Comparison of ENCODE assay signal across 19 cellular contexts in genomic region chr21:37538971-37539590, GRCh38.
DNase-seq lines count a peak whose midpoint lies in the region; ATAC-seq, FAIRE-seq and TF ChIP-seq lines count a peak whose summit lies in the region.
"Had no signal": no experiment of that assay in that cellular context is flagged by ENCODE, and none has a peak within 500 bp of the region (broad histone marks: within the 10 kb centered on the region; RNA-seq: fewer than 3 reads in every experiment).

No MANE protein-coding gene starts in this region.

- intact Hi-C loops in HepG2 (cut with micrococcal nuclease; ENCODE audit: unreplicated experiment) (no loop called here), right lobe of liver (cut with DNase I) (no loop called here), K562 (cut with micrococcal nuclease) (no loop called here)

- 26% methylated on average over 5 of the region's 5 CpGs for WGBS in HepG2 (ENCODE audit: low lambda C conversion rate)
- WGBS in right lobe of liver (ENCODE audit: insufficient coverage, low coverage, low lambda C conversion rate, missing lambda C conversion rate): 66% methylated on average over 5 of the region's 5 CpGs
- 47% methylated on average over 5 of the region's 5 CpGs for WGBS in K562 (ENCODE audit: insufficient coverage, low coverage, missing lambda C conversion rate)
- 71 to 74% methylated on average over 5 of the region's 5 CpGs for WGBS in tibial nerve, 2 donors

- no peaks in the 10 kb centered on the region for H3K9me3 ChIP-seq in HepG2 (ENCODE audit: low read length)
- no peaks in the 10 kb centered on the region for H3K9me3 ChIP-seq in right lobe of liver
- H3K9me3 ChIP-seq in K562 (replicated peaks; ENCODE audit: control insufficient read depth, insufficient read depth, low read depth, low read length): peaks cover 10% of the 10 kb centered on the region
- peaks cover 0 to 44% (median 0%) of the 10 kb centered on the region in 4 donors for H3K9me3 ChIP-seq in tibial nerve

- no peak overlapping the region for H2AFZ ChIP-seq in HepG2 (ENCODE audit: low read length)
- no peak overlapping the region; the same call in 1 of the 2 replicates for H2AFZ ChIP-seq in K562 (ENCODE audit: low read depth, low read length)
- H2AFZ ChIP-seq: GM23338 had no signal

- H3K4me1 ChIP-seq in HepG2 (ENCODE audit: insufficient read depth, low read length) (peaks cover 16% of the 10 kb centered on the region), right lobe of liver (no peaks in the 10 kb centered on the region), K562 (replicated peaks in 1 of 2; ENCODE audit: control insufficient read depth in 2 of 2, insufficient read depth in 2 of 2, low read length in 2 of 2) (peaks cover 5 to 7% of the 10 kb centered on the region in 2 experiments), tibial nerve (no peaks in the 10 kb centered on the region)

- H3K4me2 ChIP-seq in HepG2 (ENCODE audit: low read depth, low read length) (no peak overlapping the region), K562 (ENCODE audit: insufficient read depth, low read length) (no peak overlapping the region)
- H3K4me2 ChIP-seq: BLaER1 treated with 17β-estradiol and CSF1 and Interleukin-3, amounts not matched to agents 10 nM and 100 nM; GM23338 had no signal

- TF ChIP-seq POLR2A in HepG2 (IDR thresholded peaks at IDR 0.05; ENCODE audit: insufficient read depth in 1 of 2, low read depth in 2 of 2, low read length in 2 of 2): no peak
- no peak for TF ChIP-seq POLR2A in right lobe of liver (IDR thresholded peaks at IDR 0.05)
- no peak for TF ChIP-seq POLR2A in K562 (conservative IDR thresholded peaks at IDR 0.05)
- no peak for TF ChIP-seq POLR2A in tibial nerve (IDR thresholded peaks at IDR 0.05)

- BruUV-seq in HepG2 (replicated peaks; lab: Mats Ljungman, UMichigan) (no TSS peak), K562 (replicated peaks; lab: Mats Ljungman, UMichigan) (no TSS peak)

- H3K27me3 ChIP-seq in HepG2 (ENCODE audit: control insufficient read depth in 1 of 2, insufficient read depth in 2 of 2, low read length in 2 of 2) (no peaks in the 10 kb centered on the region; a peak in 2 of 5 replicates), right lobe of liver (no peaks in the 10 kb centered on the region), K562 (ENCODE audit: control insufficient read depth in 2 of 2, insufficient read depth in 2 of 2, low read length in 2 of 2) (no peaks in the 10 kb centered on the region), tibial nerve (peaks cover 0 to 6% of the 10 kb centered on the region in 2 donors)
- H3K27me3 ChIP-seq: BLaER1 treated with 17β-estradiol and CSF1 and Interleukin-3, amounts not matched to agents 10 nM and 100 nM had no signal

- H3K9me1 ChIP-seq in K562 (ENCODE audit: control insufficient read depth, insufficient read depth, low read length): no peaks in the 10 kb centered on the region

- H3K36me3 ChIP-seq in HepG2 (replicated peaks in 1 of 2; ENCODE audit: control insufficient read depth in 1 of 2, insufficient read depth in 2 of 2, low read length in 2 of 2): no peaks in the 10 kb centered on the region
- no peaks in the 10 kb centered on the region for H3K36me3 ChIP-seq in right lobe of liver
- H3K36me3 ChIP-seq in K562 (ENCODE audit: control insufficient read depth, insufficient read depth, low read length): no peaks in the 10 kb centered on the region
- no peaks in the 10 kb centered on the region for H3K36me3 ChIP-seq in tibial nerve
- H3K36me3 ChIP-seq: BLaER1 treated with 17β-estradiol and CSF1 and Interleukin-3, amounts not matched to agents 10 nM and 100 nM had no signal

- no peak overlapping the region for H3K27ac ChIP-seq in HepG2 (ENCODE audit: extremely low read length, insufficient read depth, low read length)
- H3K27ac ChIP-seq in right lobe of liver: no peak overlapping the region
- H3K27ac ChIP-seq in K562 (ENCODE audit: extremely low read depth, low read depth, low read length): no peak overlapping the region
- no peak overlapping the region for H3K27ac ChIP-seq in tibial nerve
- H3K27ac ChIP-seq: BLaER1 treated with 17β-estradiol and CSF1 and Interleukin-3, amounts not matched to agents 10 nM and 100 nM had no signal

- POLR2A ChIA-PET in HepG2 (lab: Yijun Ruan, JAX): no interaction called here
- POLR2A ChIA-PET in K562 (lab: Yijun Ruan, JAX): interaction anchor here (0.7 to 1.2 kb wide), 2 partner anchors 8 to 16 kb away, joined by 3 read pairs; no protein-coding TSS in a partner anchor

- FAIRE-seq in HepG2 (lab: Jason Lieb, UNC) (no peak), K562 (lab: Jason Lieb, UNC) (no peak)
- FAIRE-seq: GM12892, GM18507, H54, HTR-8/SVneo had no signal

- in situ Hi-C loops in HepG2 (cut with HindIII; ENCODE audit: extremely low pct_ligation_motif_present, low pct_unique_long_range_greater_than_20kb): no loop called here
- in situ Hi-C loops in K562 (cut with MboI): no loop called here

- no peak overlapping the region for H3K4me3 ChIP-seq in HepG2 (replicated peaks in 1 of 3; ENCODE audit: insufficient read depth in 1 of 3, low read depth in 2 of 3, low read length in 3 of 3)
- no peak overlapping the region for H3K4me3 ChIP-seq in right lobe of liver
- no peak overlapping the region for H3K4me3 ChIP-seq in K562
- H3K4me3 ChIP-seq in tibial nerve: no peak overlapping the region
- H3K4me3 ChIP-seq: BLaER1 treated with 17β-estradiol and CSF1 and Interleukin-3, amounts not matched to agents 10 nM and 100 nM; GM23338 had no signal

- DNase-seq in HepG2 (ENCODE audit: low spot score): peak; percentile 46
- no peak for DNase-seq in right lobe of liver
- DNase-seq in LHCN-M2 (ENCODE audit: low read depth): peak; percentile 6
- DNase-seq in K562 (ENCODE audit: extremely low read depth in 1 of 4, low spot score in 3 of 4): no peak
- no peak for DNase-seq in tibial nerve (ENCODE audit: low spot score in 2 of 2)
- no peak for DNase-seq in NCI-H524 treated with DMSO at 0.1 percent for 48 hours (lab: John Stamatoyannopoulos, UW)
- DNase-seq in cerebellum (ENCODE audit: low spot score): no peak
- DNase-seq: 8988T; Calu3; CD8-positive, alpha-beta T cell; DMS79 treated with DMSO at 0.1 percent for 48 hours; GDM1 had no signal

- ATAC-seq in HepG2 (no peak), right lobe of liver (no peak), K562 (no peak)
- ATAC-seq: CD8-positive, alpha-beta T cell; GM23338; HCT116 had no signal

- no peak for TF ChIP-seq CTCF in HepG2 (CRISPR knock-in tag; IDR thresholded peaks at IDR 0.05)
- no peak for TF ChIP-seq CTCF in right lobe of liver (IDR thresholded peaks at IDR 0.05)
- no peak for TF ChIP-seq CTCF in K562 (IDR thresholded peaks at IDR 0.05 in 2 of 3, conservative IDR thresholded peaks at IDR 0.05 in 1 of 3; ENCODE audit: insufficient read depth in 2 of 3, low read depth in 1 of 3, low read length in 3 of 3)
- no peak for TF ChIP-seq CTCF in tibial nerve (IDR thresholded peaks at IDR 0.05)

- H3K9ac ChIP-seq in HepG2 (ENCODE audit: insufficient read depth, low read depth, low read length) (no peak overlapping the region), K562 (ENCODE audit: insufficient read depth in 1 of 2, low read depth in 2 of 2, low read length in 2 of 2) (no peak overlapping the region)
- H3K9ac ChIP-seq: BLaER1 treated with 17β-estradiol and CSF1 and Interleukin-3, amounts not matched to agents 10 nM and 100 nM had no signal

- TF ChIP-seq EP300 in HepG2 (IDR thresholded peaks at IDR 0.05; ENCODE audit: low read depth in 2 of 2, low read length in 2 of 2) (no peak), HepG2 (CRISPR knock-in tag; IDR thresholded peaks at IDR 0.05; ENCODE audit: borderline replicate concordance) (no peak), K562 (IDR thresholded peaks at IDR 0.05; ENCODE audit: low read length) (no peak), tibial nerve (IDR thresholded peaks at IDR 0.05) (no peak)

- TF ChIP-seq RAD21 in HepG2 (CRISPR knock-in tag; IDR thresholded peaks at IDR 0.05): no peak
- TF ChIP-seq RAD21 in K562 (CRISPR knock-in tag; conservative IDR thresholded peaks at IDR 0.05 in 1 of 2, IDR thresholded peaks at IDR 0.05 in 1 of 2): no peak

- CTCF ChIA-PET in HepG2 (lab: Yijun Ruan, JAX; ENCODE audit: low intra/inter-chr PET ratio, low total read pairs): no interaction called here
- CTCF ChIA-PET in K562 (lab: Yijun Ruan, JAX; ENCODE audit: low intra/inter-chr PET ratio): no interaction called here

- no peaks in the 10 kb centered on the region for H3K79me2 ChIP-seq in HepG2 (ENCODE audit: insufficient read depth, low read length)
- no peaks in the 10 kb centered on the region for H3K79me2 ChIP-seq in K562 (ENCODE audit: control insufficient read depth, insufficient read depth, low read length)

- no peaks in the 10 kb centered on the region for H4K20me1 ChIP-seq in HepG2 (ENCODE audit: insufficient read depth, low read length)
- no peaks in the 10 kb centered on the region for H4K20me1 ChIP-seq in K562 (replicated peaks; ENCODE audit: control insufficient read depth, insufficient read depth, low read length)
- H4K20me1 ChIP-seq: BLaER1 treated with 17β-estradiol and CSF1 and Interleukin-3, amounts not matched to agents 10 nM and 100 nM had no signal

TF ChIP-seq in HepG2, 621 proteins besides CTCF, POLR2A, EP300 and RAD21:
- no peak for TF ChIP-seq MYNN (CRISPR knock-in tag; IDR thresholded peaks at IDR 0.05; ENCODE audit: low read depth)
- TF ChIP-seq ZNF652 (CRISPR knock-in tag; IDR thresholded peaks at IDR 0.05; ENCODE audit: borderline replicate concordance, low read depth): peak; percentile 48; the same call in 1 of the 2 replicates
TF ChIP-seq in HepG2: peak in this region for 1.

TF ChIP-seq in K562, 482 proteins besides CTCF, POLR2A, EP300 and RAD21:
- TF ChIP-seq ZNF449 (CRISPR knock-in tag; IDR thresholded peaks at IDR 0.05): no peak
- TF ChIP-seq POLR3G (IDR thresholded peaks at IDR 0.05; ENCODE audit: extremely low read depth, insufficient read length, insufficient replicate concordance): no peak
- TF ChIP-seq ARHGAP35 (IDR thresholded peaks at IDR 0.05; ENCODE audit: partially characterized antibody): no peak
- TF ChIP-seq KDM4B (IDR thresholded peaks at IDR 0.05; ENCODE audit: borderline replicate concordance in 2 of 2, low read depth in 1 of 2): no peak
- TF ChIP-seq ZNF140 (CRISPR knock-in tag; IDR thresholded peaks at IDR 0.05): 0 out of 2 replicates have a peak, but pooled peaks have one; percentile 28
- TF ChIP-seq BCOR (IDR thresholded peaks at IDR 0.05): 0 out of 2 replicates have a peak, but pooled peaks have one; percentile 14
- TF ChIP-seq ZNF146 (CRISPR knock-in tag; IDR thresholded peaks at IDR 0.05; ENCODE audit: unreplicated experiment): peak; percentile 50

Comparison
In these comparisons a context has a peak if more than half of its experiments do, and no peak if none do; other contexts are left out.
1. DNase-seq: peak in HepG2 (single experiment) and LHCN-M2 (single experiment); none in right lobe of liver (0 of 3), K562 (0 of 4), tibial nerve (0 of 2), NCI-H524 treated with DMSO at 0.1 percent for 48 hours (single experiment) and cerebellum (single experiment).